In the genomic region with DNA sequence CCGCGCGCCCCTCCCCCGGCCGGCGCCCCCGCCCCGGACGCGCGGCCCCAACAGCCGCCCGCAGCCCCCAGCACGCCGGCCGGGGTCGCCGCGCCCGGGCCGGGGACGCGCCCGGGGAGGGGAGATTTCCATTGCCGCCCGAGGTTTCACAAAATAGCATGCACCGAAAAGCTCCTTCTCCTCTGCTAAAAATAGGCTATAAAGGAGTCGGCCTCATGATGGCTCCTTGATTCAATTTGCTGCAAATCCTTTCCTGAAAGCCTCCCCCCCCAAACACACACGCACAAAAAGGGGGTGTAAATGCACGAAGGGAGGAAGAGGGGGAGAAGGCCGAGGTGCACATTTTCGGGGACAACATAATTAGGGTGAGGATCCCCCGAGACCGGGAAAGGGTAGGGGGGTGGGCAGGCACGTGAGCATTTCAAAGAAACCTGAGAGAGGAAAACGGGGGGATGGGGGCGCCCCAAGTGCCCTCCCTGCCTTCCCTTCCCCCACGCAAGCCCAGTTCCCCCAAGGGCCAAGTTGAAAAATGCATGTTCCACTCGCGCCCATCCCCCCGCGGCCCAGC, we compare ENCODE assay signal across 8 cellular contexts. TPM values are rescaled to one million over a fixed set of nuclear protein-coding genes. Genes with fewer than 3 reads are reported as not detected.
A peak's percentile ranks its signal among the peaks of the same experiment; 100 is the strongest.
DNase-seq lines count a peak whose midpoint lies in the region; ATAC-seq and TF ChIP-seq lines count a peak whose summit lies in the region.

No MANE protein-coding gene starts in this region.

- TF ChIP-seq POLR2A in heart left ventricle (IDR thresholded peaks at IDR 0.05): no peak

- H3K79me1 ChIP-seq in trophoblast cell (ENCODE audit: low read length): peaks cover 18% of the 10 kb centered on the region

- peaks cover 12% of the 10 kb centered on the region; the same call in 1 of the 2 replicates for H3F3A ChIP-seq in OCI-LY1 (ENCODE audit: insufficient read depth, low read length)

- H3K9me2 ChIP-seq in OCI-LY1 (ENCODE audit: low read depth, low read length): no peaks in the 10 kb centered on the region

- POLR2A ChIA-PET in AG04449 (lab: Yijun Ruan, JAX): interaction anchor here (1.6 to 2.5 kb wide), 2 partner anchors 163 kb away, joined by 7 to 11 read pairs; no protein-coding TSS in a partner anchor

- peak overlapping the region; percentile 100 for H3K18ac ChIP-seq in trophoblast cell (ENCODE audit: low read length)

- H4K91ac ChIP-seq in trophoblast cell (ENCODE audit: low read depth, low read length): peak overlapping the region; percentile 95

- H3K9me3 Mint-ChIP-seq in activated naive CD8-positive, alpha-beta T cell treated with anti-CD3 and anti-CD28 coated beads, Interleukin-2, amount 50 U/mL, for 24 hours: no peaks in the 10 kb centered on the region

- H2BK12ac ChIP-seq in trophoblast cell (ENCODE audit: low read length): peak overlapping the region; percentile 89

- TF ChIP-seq CTCF in AG04449 (IDR thresholded peaks at IDR 0.05; ENCODE audit: insufficient read depth, low read length, missing control alignments) (no peak), GM12864 (IDR thresholded peaks at IDR 0.05; ENCODE audit: low read depth, low read length, missing control alignments) (no peak), OCI-LY1 (IDR thresholded peaks at IDR 0.05; ENCODE audit: low read length) (no peak), heart left ventricle (IDR thresholded peaks at IDR 0.05) (no peak)

- H3K4me3 ChIP-seq in AG04449 (ENCODE audit: low read depth, low read length): peak overlapping the region; percentile 90
- H3K4me3 ChIP-seq in GM12864 (ENCODE audit: low read depth, low read length): peak overlapping the region; percentile 91
- H3K4me3 ChIP-seq in OCI-LY1 (ENCODE audit: low read depth, low read length, poor library complexity, severe bottlenecking): peak overlapping the region; percentile 83
- peak overlapping the region; percentile 72 to 96 (median 90) for H3K4me3 ChIP-seq in heart left ventricle
- H3K4me3 ChIP-seq in trophoblast cell (ENCODE audit: low read depth, low read length): peak overlapping the region; percentile 89

- H4K12ac ChIP-seq in trophoblast cell (ENCODE audit: low read depth, low read length): peak overlapping the region; percentile 96

- no peaks in the 10 kb centered on the region for H3K27me3 Mint-ChIP-seq in activated naive CD8-positive, alpha-beta T cell treated with anti-CD3 and anti-CD28 coated beads, Interleukin-2, amount 50 U/mL, for 24 hours

- no peak overlapping the region for H2AFZ ChIP-seq in OCI-LY1 (ENCODE audit: low read length)
- H2AFZ ChIP-seq in trophoblast cell (ENCODE audit: insufficient read depth, low read length, poor library complexity): peak overlapping the region; percentile 50

- H3K4me3 Mint-ChIP-seq in activated naive CD8-positive, alpha-beta T cell treated with anti-CD3 and anti-CD28 coated beads, Interleukin-2, amount 50 U/mL, for 24 hours: peak overlapping the region; percentile 91

- H3K36me3 ChIP-seq in OCI-LY1 (ENCODE audit: insufficient read depth, low read length) (peaks cover 35% of the 10 kb centered on the region), heart left ventricle (no peaks in the 10 kb centered on the region), trophoblast cell (ENCODE audit: control insufficient read depth in 1 of 2, insufficient read depth in 2 of 2, low read length in 2 of 2) (no peaks in the 10 kb centered on the region)

- H3K27ac Mint-ChIP-seq in activated naive CD8-positive, alpha-beta T cell treated with anti-CD3 and anti-CD28 coated beads, Interleukin-2, amount 50 U/mL, for 24 hours: peak overlapping the region; percentile 97

- peak overlapping the region; percentile 92 for H3K4ac ChIP-seq in trophoblast cell (ENCODE audit: low read depth, low read length)

- H3K4me2 ChIP-seq in OCI-LY1 (ENCODE audit: low read length): peak overlapping the region; percentile 68
- H3K4me2 ChIP-seq in trophoblast cell (ENCODE audit: low read length): peak overlapping the region; percentile 91

- peak overlapping the region; percentile 77 for H2BK120ac ChIP-seq in trophoblast cell (ENCODE audit: insufficient read depth, low read length, poor library complexity)

- DNase-seq in AG04449 (ENCODE audit: low read depth, low spot score) (no peak), GM12864 (ENCODE audit: low read depth) (no peak), heart left ventricle (no peak), trophoblast cell (peak in 1 of 2 donors; percentile 49)
- DNase-seq in activated naive CD8-positive, alpha-beta T cell treated with anti-CD3 and anti-CD28 coated beads, Interleukin-2, amount 50 U/mL, for 24 hours: peak; percentile 70

- H2AK5ac ChIP-seq in trophoblast cell (ENCODE audit: low read length): peak overlapping the region; percentile 8

- H4K20me1 ChIP-seq in OCI-LY1 (ENCODE audit: insufficient read depth, low read length): no peaks in the 10 kb centered on the region

- H3K23ac ChIP-seq in trophoblast cell (ENCODE audit: low read length): no peak overlapping the region

- H3K4me1 Mint-ChIP-seq in activated naive CD8-positive, alpha-beta T cell treated with anti-CD3 and anti-CD28 coated beads, Interleukin-2, amount 50 U/mL, for 24 hours: peaks cover 71% of the 10 kb centered on the region

- CTCF ChIA-PET in AG04449 (lab: Yijun Ruan, JAX): interaction anchor here (1.0 to 2.9 kb wide), 6 partner anchors 17 to 1189 kb away, joined by 3 to 14 read pairs (median 5); no protein-coding TSS in a partner anchor

- peaks cover 33% of the 10 kb centered on the region for H3K36me3 Mint-ChIP-seq in activated naive CD8-positive, alpha-beta T cell treated with anti-CD3 and anti-CD28 coated beads, Interleukin-2, amount 50 U/mL, for 24 hours (ENCODE audit: low read depth)

- H3K27ac ChIP-seq in OCI-LY1 (ENCODE audit: low read depth, low read length, poor library complexity, severe bottlenecking): peak overlapping the region; percentile 99
- peak overlapping the region; percentile 96 to 99 (median 98) for H3K27ac ChIP-seq in heart left ventricle
- H3K27ac ChIP-seq in trophoblast cell (ENCODE audit: low read depth, low read length): peak overlapping the region; percentile 96

- peak; percentile 0 for ATAC-seq in activated naive CD8-positive, alpha-beta T cell treated with anti-CD3 and anti-CD28 coated beads, Interleukin-2, amount 50 U/mL, for 24 hours
- ATAC-seq in heart left ventricle (peak in 1 of 4 donors; percentile 5), HG03457 (IDR thresholded peaks at IDR 0.05; ENCODE audit: unreplicated experiment) (no peak), HG02610 (IDR thresholded peaks at IDR 0.05; ENCODE audit: unreplicated experiment) (no peak)

- H3K9ac ChIP-seq in OCI-LY1 (ENCODE audit: low read length) (peak overlapping the region; percentile 99), trophoblast cell (ENCODE audit: low read length) (peak overlapping the region; percentile 94)

- H3K27me3 ChIP-seq in OCI-LY1 (ENCODE audit: insufficient read depth, low read length) (no peaks in the 10 kb centered on the region), heart left ventricle (no peaks in the 10 kb centered on the region), trophoblast cell (ENCODE audit: insufficient read depth, low read length) (no peaks in the 10 kb centered on the region)

- H2BK5ac ChIP-seq in trophoblast cell (ENCODE audit: low read depth, low read length, poor library complexity): peak overlapping the region; percentile 98

- peaks cover 71% of the 10 kb centered on the region for H3K4me1 ChIP-seq in OCI-LY1 (ENCODE audit: insufficient read depth, low read length, severe bottlenecking)
- H3K4me1 ChIP-seq in heart left ventricle: peaks cover 0 to 58% (median 25%) of the 10 kb centered on the region in 12 donors
- peaks cover 0 to 3% of the 10 kb centered on the region in 2 experiments for H3K4me1 ChIP-seq in trophoblast cell (ENCODE audit: control insufficient read depth in 1 of 2, insufficient read depth in 2 of 2, low read length in 2 of 2)

- peak overlapping the region; percentile 89 for H3K14ac ChIP-seq in trophoblast cell (ENCODE audit: low read length)

- H3K9me3 ChIP-seq in OCI-LY1 (ENCODE audit: low read length) (no peaks in the 10 kb centered on the region), heart left ventricle (no peaks in the 10 kb centered on the region), trophoblast cell (ENCODE audit: insufficient read depth, low read depth, low read length) (no peaks in the 10 kb centered on the region)

- intact Hi-C loops in heart left ventricle (cut with DNase I): loop anchor here (1.0 to 10.0 kb wide), 26 partner anchors 62 to 1186 kb away; no protein-coding TSS in a partner anchor

- peak overlapping the region; percentile 88 for H4K8ac ChIP-seq in trophoblast cell (ENCODE audit: low read depth, low read length)

- H3K79me2 ChIP-seq in OCI-LY1 (ENCODE audit: insufficient read depth, low read length): peaks cover 51% of the 10 kb centered on the region
- H3K79me2 ChIP-seq in trophoblast cell (ENCODE audit: control insufficient read depth, insufficient read depth, low read length, poor library complexity): peaks cover 21% of the 10 kb centered on the region

- 0 to 1% (median 1%) methylated on average over 16 to 42 of the region's 42 CpGs for WGBS in heart left ventricle, 4 donors
- no CpG with 5 or more reads among the region's 42 CpGs for WGBS in trophoblast cell (ENCODE audit: extremely low coverage, insufficient coverage, insufficient read length)

RNA-seq across cellular contexts. Expression of a gene that starts 0.7 kb away (rescaled TPM):
- 100 to 1,000 TPM in 6 of 9 donors, 10 to 100 TPM in 3; 50.0 to 176 (median 120) TPM for total RNA-seq in heart left ventricle
- polyA plus RNA-seq in heart left ventricle: 10 to 100 TPM; 24.0 to 46.0 TPM
- polyA plus RNA-seq in trophoblast cell (2013): 50.0 and 57.9 TPM in 2 replicates
